Comparison of ENCODE assay signal across 1 cellular context in genomic region chr19:11142528-11143171, GRCh38.
A peak's percentile ranks its signal among the peaks of the same experiment; 100 is the strongest.
TF ChIP-seq lines count a peak whose summit lies in the region.

No MANE protein-coding gene starts in this region.

TF ChIP-seq in HepG2, 621 proteins besides CTCF, POLR2A, EP300 and RAD21 (continued from another document and continues in another):
- no peak for TF ChIP-seq ZNF766 (CRISPR knock-in tag; IDR thresholded peaks at IDR 0.05; ENCODE audit: borderline replicate concordance)
- no peak for TF ChIP-seq DR1 (CRISPR knock-in tag; IDR thresholded peaks at IDR 0.05)
- TF ChIP-seq ZSCAN12 (CRISPR knock-in tag; IDR thresholded peaks at IDR 0.05), result no peak
- peak; percentile 52; the same call in 1 of the 2 replicates for TF ChIP-seq ESRRA (CRISPR knock-in tag; IDR thresholded peaks at IDR 0.05; ENCODE audit: low read depth)
- peak; percentile 13; the same call in 1 of the 2 replicates for TF ChIP-seq ZNF430 (CRISPR knock-in tag; IDR thresholded peaks at IDR 0.05)
- TF ChIP-seq ZNF367 (CRISPR knock-in tag; IDR thresholded peaks at IDR 0.05; ENCODE audit: borderline replicate concordance), result no peak
- TF ChIP-seq ZNF564 (CRISPR knock-in tag; IDR thresholded peaks at IDR 0.05), result peak; percentile 75; the same call in 1 of the 2 replicates
- TF ChIP-seq UBTF (CRISPR knock-in tag; IDR thresholded peaks at IDR 0.05), result peak; percentile 61; the same call in 1 of the 2 replicates
- TF ChIP-seq ZNF280B (CRISPR knock-in tag; IDR thresholded peaks at IDR 0.05; ENCODE audit: borderline replicate concordance), result 0 out of 2 replicates have a peak, but pooled peaks have one; percentile 20
- no peak for TF ChIP-seq THYN1 (CRISPR knock-in tag; IDR thresholded peaks at IDR 0.05; ENCODE audit: borderline replicate concordance, low read depth)
- peak; percentile 6 for TF ChIP-seq RBM22 (optimal IDR thresholded peaks at IDR 0.05; ENCODE audit: low read length)
- peak; percentile 63 for TF ChIP-seq PHF5A (CRISPR knock-in tag; IDR thresholded peaks at IDR 0.05; ENCODE audit: low read depth, unreplicated experiment)
- TF ChIP-seq ISX (CRISPR knock-in tag; conservative IDR thresholded peaks at IDR 0.05), result no peak
- 0 out of 2 replicates have a peak, but pooled peaks have one; percentile 4 for TF ChIP-seq SIX1 (CRISPR knock-in tag; IDR thresholded peaks at IDR 0.05; ENCODE audit: borderline replicate concordance)
- TF ChIP-seq ZNF34 (CRISPR knock-in tag; IDR thresholded peaks at IDR 0.05; ENCODE audit: borderline replicate concordance), result peak; percentile 82; the same call in 1 of the 2 replicates
- no peak for TF ChIP-seq ZFP36 (IDR thresholded peaks at IDR 0.05; ENCODE audit: borderline replicate concordance, low read depth, low read length, partially characterized antibody)
- no peak for TF ChIP-seq JARID2 (CRISPR knock-in tag; IDR thresholded peaks at IDR 0.05; ENCODE audit: insufficient replicate concordance)
- TF ChIP-seq ZNF737 (CRISPR knock-in tag; IDR thresholded peaks at IDR 0.05; ENCODE audit: borderline replicate concordance), result no peak
- peak; percentile 54 for TF ChIP-seq ARID5B (CRISPR knock-in tag; IDR thresholded peaks at IDR 0.05)
- peak; percentile 67 for TF ChIP-seq ZFY (CRISPR knock-in tag; IDR thresholded peaks at IDR 0.05)
- no peak for TF ChIP-seq ATF7 (IDR thresholded peaks at IDR 0.05)
- 0 out of 2 replicates have a peak, but pooled peaks have one; percentile 54 for TF ChIP-seq ATF7 (CRISPR knock-in tag; IDR thresholded peaks at IDR 0.05)
- TF ChIP-seq KDM2A (CRISPR knock-in tag; IDR thresholded peaks at IDR 0.05; ENCODE audit: borderline replicate concordance, low read depth), result peak; percentile 58; the same call in 1 of the 2 replicates
- TF ChIP-seq ZBTB37 (CRISPR knock-in tag; IDR thresholded peaks at IDR 0.05), result 0 out of 2 replicates have a peak, but pooled peaks have one; percentile 52
- no peak; the same call in 1 of the 2 replicates for TF ChIP-seq NFAT5 (CRISPR knock-in tag; IDR thresholded peaks at IDR 0.05)
- peak; percentile 42; the same call in 1 of the 2 replicates for TF ChIP-seq PRDM10 (CRISPR knock-in tag; IDR thresholded peaks at IDR 0.05; ENCODE audit: low read depth)
- peak; percentile 46 for TF ChIP-seq HNF4A (CRISPR knock-in tag; IDR thresholded peaks at IDR 0.05)
- peak; percentile 8; the same call in 1 of the 2 replicates for TF ChIP-seq HINFP (CRISPR knock-in tag; IDR thresholded peaks at IDR 0.05; ENCODE audit: low read depth)
- TF ChIP-seq MLX (CRISPR knock-in tag; IDR thresholded peaks at IDR 0.05), result 0 out of 2 replicates have a peak, but pooled peaks have one; percentile 27
- TF ChIP-seq LCORL (IDR thresholded peaks at IDR 0.05), result no peak
- peak; percentile 88 for TF ChIP-seq LCORL (CRISPR knock-in tag; IDR thresholded peaks at IDR 0.05)
- TF ChIP-seq SIN3A (IDR thresholded peaks at IDR 0.05; ENCODE audit: borderline replicate concordance, low read depth, low read length), result no peak
